Comparison of ENCODE assay signal across 2 cellular contexts in the genomic region with DNA sequence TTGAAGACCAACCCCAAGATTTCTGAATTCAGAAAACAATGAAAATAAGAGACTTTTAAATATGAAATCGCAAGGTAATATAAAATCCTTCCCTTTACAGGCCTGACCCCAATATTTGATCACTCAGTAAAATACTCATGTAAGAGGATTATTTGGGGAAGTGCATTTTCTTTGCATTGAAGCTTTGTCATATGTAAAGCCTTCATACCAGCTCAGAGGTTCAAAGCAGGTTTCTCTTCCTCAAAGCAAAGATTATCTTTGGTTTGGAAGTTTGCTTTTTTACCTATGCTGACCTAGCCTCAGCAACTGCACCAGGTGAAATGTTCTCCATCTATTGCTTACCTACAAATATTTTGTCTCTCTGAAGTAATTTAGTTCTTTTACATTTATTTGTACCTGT.
TF ChIP-seq lines count a peak whose summit lies in the region.

No MANE protein-coding gene starts in this region.

TF ChIP-seq in GM12891, 5 proteins besides CTCF, POLR2A, EP300 and RAD21:
- TF ChIP-seq SPI1 (IDR thresholded peaks at IDR 0.05; ENCODE audit: low read depth, low read length) = peak; percentile 80
- TF ChIP-seq POU2F2 (IDR thresholded peaks at IDR 0.05; ENCODE audit: low read depth, low read length) = no peak

TF ChIP-seq in GM12878, 131 proteins besides CTCF, POLR2A, EP300 and RAD21:
- TF ChIP-seq, protein P1, sequence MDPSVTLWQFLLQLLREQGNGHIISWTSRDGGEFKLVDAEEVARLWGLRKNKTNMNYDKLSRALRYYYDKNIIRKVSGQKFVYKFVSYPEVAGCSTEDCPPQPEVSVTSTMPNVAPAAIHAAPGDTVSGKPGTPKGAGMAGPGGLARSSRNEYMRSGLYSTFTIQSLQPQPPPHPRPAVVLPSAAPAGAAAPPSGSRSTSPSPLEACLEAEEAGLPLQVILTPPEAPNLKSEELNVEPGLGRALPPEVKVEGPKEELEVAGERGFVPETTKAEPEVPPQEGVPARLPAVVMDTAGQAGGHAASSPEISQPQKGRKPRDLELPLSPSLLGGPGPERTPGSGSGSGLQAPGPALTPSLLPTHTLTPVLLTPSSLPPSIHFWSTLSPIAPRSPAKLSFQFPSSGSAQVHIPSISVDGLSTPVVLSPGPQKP (IDR thresholded peaks at IDR 0.05; ENCODE audit: low read depth, low read length) = no peak
- TF ChIP-seq SPI1 (IDR thresholded peaks at IDR 0.05; ENCODE audit: borderline replicate concordance, insufficient read depth, low read depth, low read length) (peak; percentile 81), STAT1 (conservative IDR thresholded peaks at IDR 0.05) (no peak)
